In genomic region chr12:71426648-71427047, GRCh38 we compare ENCODE assay signal across 30 cellular contexts. TPM values are rescaled to one million over a fixed set of nuclear protein-coding genes. Genes with fewer than 3 reads are reported as not detected.
DNase-seq lines count a peak whose midpoint lies in the region; ATAC-seq and TF ChIP-seq lines count a peak whose summit lies in the region.
"Had no signal": no experiment of that assay in that cellular context is flagged by ENCODE, and none has a peak within 500 bp of the region (broad histone marks: within the 10 kb centered on the region; RNA-seq: fewer than 3 reads in every experiment).

No MANE protein-coding gene starts in this region.

- peaks cover 12 to 25% of the 10 kb centered on the region in 2 donors for H3K27me3 Mint-ChIP-seq in natural killer cell (ENCODE audit: low read depth in 2 of 2)

- no peak overlapping the region for H3K27ac Mint-ChIP-seq in natural killer cell
- H3K27ac Mint-ChIP-seq: activated naive CD4-positive, alpha-beta T cell treated with anti-CD3 and anti-CD28 coated beads for 36 hours; CD8-positive, alpha-beta memory T cell; IgD-negative memory B cell had no signal

- no peak overlapping the region for H3K4me3 Mint-ChIP-seq in natural killer cell
- H3K4me3 Mint-ChIP-seq: activated naive CD4-positive, alpha-beta T cell treated with anti-CD3 and anti-CD28 coated beads for 36 hours; activated T-cell treated with anti-CD3 and anti-CD28 coated beads, Interleukin-2, amount 50 U/mL, for 4 hours; CD8-positive, alpha-beta memory T cell; IgD-negative memory B cell; neural crest cell had no signal

- H3K9me3 ChIP-seq in osteoblast (ENCODE audit: low read depth, low read length) (no peaks in the 10 kb centered on the region), Peyer's patch (no peaks in the 10 kb centered on the region)
- H3K9me3 ChIP-seq: esophagus muscularis mucosa, HAP-1, left lung, psoas muscle, tibial nerve had no signal

- H3K9me3 Mint-ChIP-seq in natural killer cell = peaks cover 0 to 2% of the 10 kb centered on the region in 2 donors
- H3K9me3 Mint-ChIP-seq: activated naive CD4-positive, alpha-beta T cell treated with anti-CD3 and anti-CD28 coated beads for 36 hours; activated T-cell treated with anti-CD3 and anti-CD28 coated beads, Interleukin-2, amount 50 U/mL, for 4 hours; CD8-positive, alpha-beta memory T cell; neural crest cell had no signal

- H3K36me3 ChIP-seq in osteoblast (ENCODE audit: insufficient read depth, low read length) (no peaks in the 10 kb centered on the region), Peyer's patch (no peaks in the 10 kb centered on the region)
- H3K36me3 ChIP-seq: esophagus muscularis mucosa, HAP-1, left lung, tibial nerve had no signal

- no peak for TF ChIP-seq POLR2A in Peyer's patch (IDR thresholded peaks at IDR 0.05)

- H3K27me3 ChIP-seq in osteoblast (ENCODE audit: insufficient read depth, low read length) = peaks cover 36% of the 10 kb centered on the region
- H3K27me3 ChIP-seq in Peyer's patch = no peaks in the 10 kb centered on the region
- H3K27me3 ChIP-seq: left lung, tibial nerve had no signal

- H3K4me3 ChIP-seq in choroid plexus epithelial cell (ENCODE audit: low read depth, low read length) (no peak overlapping the region), osteoblast (ENCODE audit: insufficient read depth, low read length) (no peak overlapping the region), Peyer's patch (no peak overlapping the region)
- H3K4me3 ChIP-seq: esophagus muscularis mucosa, HAP-1, left lung, psoas muscle, tibial nerve had no signal

- H3K79me2 ChIP-seq in osteoblast (ENCODE audit: insufficient read depth, low read length) = no peaks in the 10 kb centered on the region

- DNase-seq in ELR (ENCODE audit: low read depth) (peak; percentile 41), M059J (ENCODE audit: low read depth) (peak; percentile 46), choroid plexus epithelial cell (ENCODE audit: low read depth) (peak; percentile 45), osteoblast (ENCODE audit: insufficient read length, low spot score, missing footprints) (peak; percentile 61), Peyer's patch (no peak), natural killer cell (no peak), SKM-1 treated with dmso at 0.1 percent for 144 hours (lab: John Stamatoyannopoulos, UW; ENCODE audit: unreplicated experiment) (no peak)
- DNase-seq: activated naive CD4-positive, alpha-beta T cell treated with anti-CD3 and anti-CD28 coated beads for 36 hours; activated T-cell treated with anti-CD3 and anti-CD28 coated beads, Interleukin-2, amount 50 U/mL, for 4 hours; AML-193; anterior cingulate cortex; CD8-positive, alpha-beta memory T cell; cerebellar nuclear complex; DMS79; effector CD8-positive, alpha-beta T cell; left lung; NCI-H2029; NCI-H345; NK-92 treated with Interleukin-12 subunit alpha and Interleukin-12 subunit beta, amount 100 ng/mL, for 24 hours; psoas muscle; RPMI8226; small intestine; stimulated activated CD4-positive, alpha-beta T cell treated with anti-CD3 and anti-CD28 coated beads, Interleukin-4, amount 100 ng/mL, for 1 hour; stimulated activated naive CD8-positive, alpha-beta T cell treated with anti-CD3 and anti-CD28 coated beads, Interleukin-15, Interleukin-2, amounts not matched to agents 100 U/mL and 50 U/mL, for 24 hours had no signal

- peaks cover 0 to under 1% of the 10 kb centered on the region in 2 donors for H3K4me1 Mint-ChIP-seq in natural killer cell
- H3K4me1 Mint-ChIP-seq: CD8-positive, alpha-beta memory T cell; IgD-negative memory B cell; neural crest cell had no signal

- TF ChIP-seq CTCF in choroid plexus epithelial cell (conservative IDR thresholded peaks at IDR 0.05; ENCODE audit: low read depth, low read length) (no peak), osteoblast (IDR thresholded peaks at IDR 0.05; ENCODE audit: extremely low read depth, low read depth, low read length) (no peak), Peyer's patch (IDR thresholded peaks at IDR 0.05) (no peak), natural killer cell (IDR thresholded peaks at IDR 0.05) (no peak)

- peak overlapping the region; percentile 17 for H3K4me2 ChIP-seq in osteoblast (ENCODE audit: insufficient read depth, low read length)

- no peaks in the 10 kb centered on the region for H4K20me1 ChIP-seq in osteoblast (ENCODE audit: insufficient read depth, low read length)

- intact Hi-C loops in natural killer cell (cut with micrococcal nuclease) = no loop called here

- no peaks in the 10 kb centered on the region for H3K36me3 Mint-ChIP-seq in natural killer cell
- H3K36me3 Mint-ChIP-seq: CD8-positive, alpha-beta memory T cell; IgD-negative memory B cell had no signal

- no peak for ATAC-seq in natural killer cell
- ATAC-seq: activated T-cell treated with anti-CD3 and anti-CD28 coated beads, Interleukin-2, amount 50 U/mL, for 4 hours; left lung; psoas muscle; stimulated activated naive CD8-positive, alpha-beta T cell treated with anti-CD3 and anti-CD28 coated beads, Interleukin-15, Interleukin-2, amounts not matched to agents 100 U/mL and 50 U/mL, for 24 hours had no signal

- H2AFZ ChIP-seq in osteoblast (ENCODE audit: low read length) = no peak overlapping the region

- H3K4me1 ChIP-seq in osteoblast (ENCODE audit: insufficient read depth, low read length) (peaks cover 3% of the 10 kb centered on the region), Peyer's patch (no peaks in the 10 kb centered on the region)
- H3K4me1 ChIP-seq: esophagus muscularis mucosa, HAP-1, left lung had no signal

- H3K27ac ChIP-seq in osteoblast (ENCODE audit: low read depth, low read length) (no peak overlapping the region), Peyer's patch (no peak overlapping the region)
- H3K27ac ChIP-seq: esophagus muscularis mucosa, left lung, psoas muscle had no signal

RNA-seq across cellular contexts. Expression of gene LGR5, which starts 12.9 kb away (rescaled TPM):
- 0.07 and 0.49 TPM in 2 replicates for total RNA-seq in M059J (2014; rRNA removed; shearing (Covaris generic))
- under 0.01 TPM in 1 of 2 replicates, not detected in the other for total RNA-seq in osteoblast
- 10 to 100 TPM in 3 of 4 donors, 1 to 10 TPM in 1; 5.1 to 19.8 (median 17.6) TPM for total RNA-seq in Peyer's patch
- not detected for total RNA-seq in natural killer cell
- total RNA-seq: activated naive CD4-positive, alpha-beta T cell treated with anti-CD3 and anti-CD28 coated beads for 36 hours; activated T-cell treated with anti-CD3 and anti-CD28 coated beads, Interleukin-2, amount 50 U/mL, for 4 hours; CD8-positive, alpha-beta memory T cell; mononuclear cell had no signal

Comparison
In these comparisons a context has a peak if more than half of its experiments do, and no peak if none do; other contexts are left out.
1. DNase-seq: peak in ELR (single experiment), M059J (single experiment), choroid plexus epithelial cell (single experiment) and osteoblast (single experiment); none in Peyer's patch (0 of 3), natural killer cell (single experiment) and SKM-1 treated with dmso at 0.1 percent for 144 hours (single experiment).